14 cellular contexts compared by ENCODE assay signal in genomic region chr11:1834132-1834610, GRCh38. TPM values are rescaled to one million over a fixed set of nuclear protein-coding genes. Genes with fewer than 3 reads are reported as not detected.
DNase-seq lines count a peak whose midpoint lies in the region; ATAC-seq and TF ChIP-seq lines count a peak whose summit lies in the region.
"Had no signal": no experiment of that assay in that cellular context is flagged by ENCODE, and none has a peak within 500 bp of the region (broad histone marks: within the 10 kb centered on the region; RNA-seq: fewer than 3 reads in every experiment).

No MANE protein-coding gene starts in this region.

- H3K36me3 ChIP-seq in stomach, result no peaks in the 10 kb centered on the region
- H3K36me3 ChIP-seq in testis (ENCODE audit: low read depth, missing control alignments), result no peaks in the 10 kb centered on the region
- H3K36me3 ChIP-seq in naive thymus-derived CD4-positive, alpha-beta T cell (ENCODE audit: control insufficient read depth in 2 of 3, insufficient read depth in 3 of 3, low read length in 3 of 3), result no peaks in the 10 kb centered on the region

- peaks cover 0 to 6% (median 3%) of the 10 kb centered on the region in 5 donors for H3K27me3 Mint-ChIP-seq in naive thymus-derived CD4-positive, alpha-beta T cell

- TF ChIP-seq POLR2A in stomach (IDR thresholded peaks at IDR 0.05) (no peak), testis (IDR thresholded peaks at IDR 0.05) (no peak)

- peak; percentile 13 for DNase-seq in NCI-H69 (lab: John Stamatoyannopoulos, UW)
- peak; percentile 93 for DNase-seq in islet precursor cell
- DNase-seq in stomach, result peak; percentile 94
- no peak for DNase-seq in testis
- no peak for DNase-seq in naive thymus-derived CD4-positive, alpha-beta T cell
- DNase-seq: activated CD4-positive, alpha-beta T cell treated with anti-CD3 and anti-CD28 coated beads, Interleukin-2, amount 10 ng/mL, durations not matched to agents 7 days and 5 days; activated naive CD4-positive, alpha-beta T cell treated with anti-CD3 and anti-CD28 coated beads, Interleukin-2, amount 10 ng/mL, durations not matched to agents 7 days and 5 days; mesendoderm; NCI-H1048; SW 1271 had no signal

- no peak for ATAC-seq in GM21360 (IDR thresholded peaks at IDR 0.05; ENCODE audit: unreplicated experiment)
- no peak for ATAC-seq in naive thymus-derived CD4-positive, alpha-beta T cell
- ATAC-seq: GM12878 had no signal

- H3K36me3 Mint-ChIP-seq in naive thymus-derived CD4-positive, alpha-beta T cell, result no peaks in the 10 kb centered on the region
- H3K36me3 Mint-ChIP-seq: activated naive CD4-positive, alpha-beta T cell treated with anti-CD3 and anti-CD28 coated beads, Interleukin-2, amount 10 ng/mL, durations not matched to agents 7 days and 5 days had no signal

- H3K27ac ChIP-seq in stomach (peak overlapping the region; percentile 75 to 86 (median 84)), testis (no peak overlapping the region)
- no peak overlapping the region for H3K27ac ChIP-seq in naive thymus-derived CD4-positive, alpha-beta T cell (ENCODE audit: low read depth, low read length)

- no peak for TF ChIP-seq EP300 in stomach (IDR thresholded peaks at IDR 0.05)

- H3K9me3 ChIP-seq in stomach (no peaks in the 10 kb centered on the region), testis (no peaks in the 10 kb centered on the region)
- no peaks in the 10 kb centered on the region for H3K9me3 ChIP-seq in naive thymus-derived CD4-positive, alpha-beta T cell (ENCODE audit: control insufficient read depth in 2 of 3, low read length in 3 of 3)

- CTCF ChIA-PET in naive thymus-derived CD4-positive, alpha-beta T cell (lab: Charles Lee), result interaction anchor here (0.6 to 7.8 kb wide), 10 partner anchors 16 to 317 kb away, joined by 3 to 229 read pairs (median 15); no protein-coding TSS in a partner anchor

- H3K4me1 Mint-ChIP-seq in naive thymus-derived CD4-positive, alpha-beta T cell, result no peaks in the 10 kb centered on the region

- POLR2A ChIA-PET in naive thymus-derived CD4-positive, alpha-beta T cell (lab: Charles Lee), result interaction anchor here (0.9 to 3.0 kb wide), 2 partner anchors 16 to 140 kb away, joined by 3 to 20 read pairs; no protein-coding TSS in a partner anchor

- 31 to 63% (median 36%) methylated on average over 4 to 13 of the region's 13 CpGs for WGBS in stomach, 5 donors
- 93 to 94% methylated on average over 9 to 12 of the region's 13 CpGs for WGBS in testis, 2 donors

- TF ChIP-seq CTCF in stomach (IDR thresholded peaks at IDR 0.05) (peak in 1 of 7 experiments; percentile 23), testis (IDR thresholded peaks at IDR 0.05) (no peak)

- H3K4me1 ChIP-seq in stomach (peaks cover 32 to 75% (median 61%) of the 10 kb centered on the region in 4 donors), testis (peaks cover 4% of the 10 kb centered on the region)
- H3K4me1 ChIP-seq in naive thymus-derived CD4-positive, alpha-beta T cell (ENCODE audit: control insufficient read depth in 2 of 2, insufficient read depth in 2 of 2, low read length in 2 of 2), result peaks cover 0 to 7% of the 10 kb centered on the region in 2 donors

- H3K4me3 ChIP-seq in stomach (no peak overlapping the region), testis (no peak overlapping the region)
- no peak overlapping the region for H3K4me3 ChIP-seq in naive thymus-derived CD4-positive, alpha-beta T cell (ENCODE audit: low read length)
- H3K4me3 ChIP-seq: GM12878 had no signal

- H3K27me3 ChIP-seq in stomach, result peaks cover 0 to 36% (median 0%) of the 10 kb centered on the region in 3 donors
- H3K27me3 ChIP-seq in testis, result no peaks in the 10 kb centered on the region
- no peaks in the 10 kb centered on the region for H3K27me3 ChIP-seq in naive thymus-derived CD4-positive, alpha-beta T cell (ENCODE audit: control insufficient read depth in 2 of 2, insufficient read depth in 2 of 2, low read length in 2 of 2)

- no peak overlapping the region for H3K4me3 Mint-ChIP-seq in naive thymus-derived CD4-positive, alpha-beta T cell
- H3K4me3 Mint-ChIP-seq: activated CD4-positive, alpha-beta T cell treated with anti-CD3 and anti-CD28 coated beads, Interleukin-2, amount 10 ng/mL, durations not matched to agents 7 days and 5 days; activated naive CD4-positive, alpha-beta T cell treated with anti-CD3 and anti-CD28 coated beads, Interleukin-2, amount 10 ng/mL, durations not matched to agents 7 days and 5 days had no signal

- intact Hi-C loops in stomach (cut with DNase I; ENCODE audit: low total_unique reads), result loop anchor here (5.0 kb wide), 1 partner anchor 318 kb away; no protein-coding TSS in a partner anchor
- intact Hi-C loops in testis (cut with DNase I; ENCODE audit: low total_unique reads), result loop anchor here (5.0 to 10.0 kb wide), 3 partner anchors 142 to 321 kb away; no protein-coding TSS in a partner anchor
- intact Hi-C loops in naive thymus-derived CD4-positive, alpha-beta T cell (cut with micrococcal nuclease), result no loop called here

- no peak overlapping the region for H3K27ac Mint-ChIP-seq in naive thymus-derived CD4-positive, alpha-beta T cell
- H3K27ac Mint-ChIP-seq: activated CD4-positive, alpha-beta T cell treated with anti-CD3 and anti-CD28 coated beads, Interleukin-2, amount 10 ng/mL, durations not matched to agents 7 days and 5 days; activated naive CD4-positive, alpha-beta T cell treated with anti-CD3 and anti-CD28 coated beads, Interleukin-2, amount 10 ng/mL, durations not matched to agents 7 days and 5 days had no signal

- H3K9me3 Mint-ChIP-seq in naive thymus-derived CD4-positive, alpha-beta T cell, result no peaks in the 10 kb centered on the region
- H3K9me3 Mint-ChIP-seq: activated CD4-positive, alpha-beta T cell treated with anti-CD3 and anti-CD28 coated beads, Interleukin-2, amount 10 ng/mL, durations not matched to agents 7 days and 5 days; activated naive CD4-positive, alpha-beta T cell treated with anti-CD3 and anti-CD28 coated beads, Interleukin-2, amount 10 ng/mL, durations not matched to agents 7 days and 5 days had no signal

RNA-seq across cellular contexts. Expression of gene SYT8, which starts 0.6 kb away (rescaled TPM):
- 10 to 100 TPM in 1 of 5 donors, 1 to 10 TPM in 1, under 1 TPM in 3; 0.72 to 13.4 (median 0.92) TPM for total RNA-seq in stomach
- polyA plus RNA-seq in stomach, result 10 to 100 TPM in 1 of 3 donors, 1 to 10 TPM in 2; 1.7 to 77.3 (median 3.7) TPM
- total RNA-seq in testis, result 1 to 10 TPM; 1.7 to 2.7 TPM
- polyA plus RNA-seq in testis (ENCODE audit: insufficient read depth, low read depth, low replicate concordance), result 0.98 TPM
- not detected for total RNA-seq in naive thymus-derived CD4-positive, alpha-beta T cell
- polyA plus RNA-seq in naive thymus-derived CD4-positive, alpha-beta T cell, result not detected
- total RNA-seq: activated CD4-positive, alpha-beta T cell treated with anti-CD3 and anti-CD28 coated beads, Interleukin-2, amount 10 ng/mL, durations not matched to agents 7 days and 5 days; fibroblast of villous mesenchyme; GM12878; skeletal muscle tissue had no signal

RNA-seq across cellular contexts. Expression of gene TNNI2, which starts 4.6 kb away (rescaled TPM):
- total RNA-seq in stomach (1 to 10 TPM in 1 of 5 donors, not detected in 4; 7.2 TPM), testis (not detected)
- polyA plus RNA-seq in stomach (10 to 100 TPM in 2 of 3 donors, under 1 TPM in 1; 0.93 to 23.4 (median 17.0) TPM), testis (ENCODE audit: insufficient read depth, low read depth, low replicate concordance) (8.6 TPM)
- 1 to 10 TPM in 1 of 5 experiments, under 1 TPM in 1, not detected in 3; 0.61 to 8.8 TPM for total RNA-seq in naive thymus-derived CD4-positive, alpha-beta T cell
- under 1 TPM in 1 of 2 donors, not detected in 1; 0.46 TPM for polyA plus RNA-seq in naive thymus-derived CD4-positive, alpha-beta T cell
- total RNA-seq: activated CD4-positive, alpha-beta T cell treated with anti-CD3 and anti-CD28 coated beads, Interleukin-2, amount 10 ng/mL, durations not matched to agents 7 days and 5 days; fibroblast of villous mesenchyme had no signal

RNA-seq across cellular contexts. Expression of gene LSP1, which starts 18.7 kb away (rescaled TPM):
- 10 to 100 TPM in 4 of 5 donors, 1 to 10 TPM in 1; 9.8 to 78.8 (median 46.8) TPM for total RNA-seq in stomach
- polyA plus RNA-seq in stomach, result 100 to 1,000 TPM in 2 of 3 donors, 10 to 100 TPM in 1; 29.0 to 239 (median 155) TPM
- 10 to 100 TPM; 13.0 to 19.9 TPM for total RNA-seq in testis
- polyA plus RNA-seq in testis (ENCODE audit: insufficient read depth, low read depth, low replicate concordance), result 50.1 TPM
- 100 to 1,000 TPM; 248 to 578 (median 289) TPM for total RNA-seq in naive thymus-derived CD4-positive, alpha-beta T cell
- 100 to 1,000 TPM; 295 to 394 TPM for polyA plus RNA-seq in naive thymus-derived CD4-positive, alpha-beta T cell
- total RNA-seq: fibroblast of villous mesenchyme had no signal

RNA-seq across cellular contexts. Expression of gene PRR33, which starts 57.5 kb away (rescaled TPM):
- total RNA-seq in stomach (not detected), testis (under 1 TPM in 1 of 2 donors, not detected in 1; 0.06 TPM)
- polyA plus RNA-seq in stomach (under 1 TPM in 1 of 3 donors, not detected in 2; 0.03 TPM), testis (ENCODE audit: insufficient read depth, low read depth, low replicate concordance) (not detected)
- under 1 TPM in 2 of 5 experiments, not detected in 3; 0.07 to 0.10 TPM for total RNA-seq in naive thymus-derived CD4-positive, alpha-beta T cell
- polyA plus RNA-seq in naive thymus-derived CD4-positive, alpha-beta T cell, result under 1 TPM in 1 of 2 donors, not detected in 1; 0.17 TPM
- total RNA-seq: fibroblast of villous mesenchyme, GM12878 had no signal

Comparison
In these comparisons a context has a peak if more than half of its experiments do, and no peak if none do; other contexts are left out.
1. DNase-seq: peak in NCI-H69 (single experiment), islet precursor cell (single experiment) and stomach (single experiment); none in testis (single experiment) and naive thymus-derived CD4-positive, alpha-beta T cell (0 of 9).
2. H3K27ac ChIP-seq: peak in stomach (5 of 5); none in testis (0 of 2) and naive thymus-derived CD4-positive, alpha-beta T cell (single experiment).
3. intact Hi-C loops: an anchor here in stomach (5.0 kb wide) and testis (5.0 to 10.0 kb wide); none called in naive thymus-derived CD4-positive, alpha-beta T cell.